Comparison of ENCODE assay signal across 29 cellular contexts in genomic region chr4:153798901-153799707, GRCh38. TPM values are rescaled to one million over a fixed set of nuclear protein-coding genes. Genes with fewer than 3 reads are reported as not detected.
DNase-seq lines count a peak whose midpoint lies in the region; ATAC-seq, FAIRE-seq and TF ChIP-seq lines count a peak whose summit lies in the region.
"Had no signal": no experiment of that assay in that cellular context is flagged by ENCODE, and none has a peak within 500 bp of the region (broad histone marks: within the 10 kb centered on the region; RNA-seq: fewer than 3 reads in every experiment).

No MANE protein-coding gene starts in this region.

- H3K27me3 ChIP-seq in bronchial epithelial cell (ENCODE audit: control insufficient read depth, insufficient read depth, low read length) (no peaks in the 10 kb centered on the region), left lung (peaks cover under 1 to 53% of the 10 kb centered on the region in 2 donors), lower lobe of right lung (ENCODE audit: low read depth) (peaks cover 15% of the 10 kb centered on the region)

- TF ChIP-seq CTCF in bronchial epithelial cell (IDR thresholded peaks at IDR 0.05; ENCODE audit: insufficient read depth, low read length, severe bottlenecking) = no peak
- TF ChIP-seq CTCF in left lung (IDR thresholded peaks at IDR 0.05) = no peak
- TF ChIP-seq CTCF in lower lobe of right lung (IDR thresholded peaks at IDR 0.05) = no peak

- H3K27ac ChIP-seq in left lung (no peak overlapping the region), lower lobe of right lung (no peak overlapping the region)
- H3K27ac ChIP-seq: 22Rv1, C4-2B, SJSA1 had no signal

- H3K9me3 ChIP-seq in left lung = no peaks in the 10 kb centered on the region
- H3K9me3 ChIP-seq in lower lobe of right lung = no peaks in the 10 kb centered on the region
- H3K9me3 ChIP-seq: SJSA1 had no signal

- H3K36me3 ChIP-seq in bronchial epithelial cell (ENCODE audit: control insufficient read depth, insufficient read depth, low read length) (no peaks in the 10 kb centered on the region), left lung (no peaks in the 10 kb centered on the region), lower lobe of right lung (no peaks in the 10 kb centered on the region)
- H3K36me3 ChIP-seq: SJSA1 had no signal

- ATAC-seq in left lung = peak; percentile 54
- ATAC-seq in HG03457 (IDR thresholded peaks at IDR 0.05; ENCODE audit: unreplicated experiment) = no peak
- ATAC-seq in lower lobe of right lung = no peak
- ATAC-seq: CD8-positive, alpha-beta T cell; HCT116; HepG2 had no signal

- H3K4me3 ChIP-seq in bronchial epithelial cell (ENCODE audit: low read depth, low read length) = no peak overlapping the region
- no peak overlapping the region for H3K4me3 ChIP-seq in left lung
- no peak overlapping the region for H3K4me3 ChIP-seq in lower lobe of right lung
- H3K4me3 ChIP-seq: SJSA1 had no signal

- no peaks in the 10 kb centered on the region for H3K4me1 ChIP-seq in left lung
- no peaks in the 10 kb centered on the region for H3K4me1 ChIP-seq in lower lobe of right lung
- H3K4me1 ChIP-seq: SJSA1 had no signal

- peak; percentile 47 for DNase-seq in NCI-H82 (lab: John Stamatoyannopoulos, UW)
- no peak for DNase-seq in NCI-H82 treated with DMSO at 0.1 percent for 48 hours (lab: John Stamatoyannopoulos, UW; ENCODE audit: unreplicated experiment)
- DNase-seq in bronchial epithelial cell (ENCODE audit: low read depth) = no peak
- no peak for DNase-seq in left lung
- DNase-seq in nucleus accumbens (lab: John Stamatoyannopoulos, UW) = no peak
- DNase-seq in lower lobe of right lung = no peak
- DNase-seq: CD8-positive, alpha-beta T cell; DMS 273 treated with DMSO at 0.1 percent for 48 hours; DMS79; EL; GDM1; GOT3; Karpas-422; NCI-H1092 treated with DMSO at 0.1 percent for 48 hours; NCI-H1436 treated with DMSO at 0.1 percent for 48 hours; NCI-H187 treated with DMSO at 0.1 percent for 48 hours; NCI-H446; NCI-H524 treated with DMSO at 0.1 percent for 48 hours; NCI-H774; Right ventricle myocardium superior; RPMI8226 had no signal

- peak; percentile 28 for FAIRE-seq in bronchial epithelial cell (lab: Jason Lieb, UNC)
- FAIRE-seq: GM12891, HepG2 had no signal

- intact Hi-C loops in left lung (cut with DNase I) (no loop called here), lower lobe of right lung (cut with DNase I) (no loop called here)

RNA-seq across cellular contexts. Expression of gene SFRP2, which starts 10.2 kb away (rescaled TPM):
- total RNA-seq in bronchial epithelial cell (not detected in 2 replicates), left lung (10 to 100 TPM; 64.4 to 73.9 TPM), lower lobe of right lung (39.5 TPM)
- total RNA-seq: CD8-positive, alpha-beta T cell; HepG2; HT-29; Right ventricle myocardium superior; SJSA1 had no signal

RNA-seq across cellular contexts. Expression of gene RNF175, which starts 39.3 kb away (rescaled TPM):
- under 0.01 TPM in 1 of 2 replicates, not detected in the other for total RNA-seq in bronchial epithelial cell
- total RNA-seq in left lung = under 1 TPM in 1 of 2 donors, not detected in 1; 0.23 TPM
- 0.12 TPM for total RNA-seq in lower lobe of right lung
- total RNA-seq: HepG2, HT-29, SJSA1 had no signal

Comparison
In these comparisons a context has a peak if more than half of its experiments do, and no peak if none do; other contexts are left out.
1. RNA of gene SFRP2, which starts 10.2 kb away (total RNA-seq): 64.4 to 73.9 TPM in left lung and 39.5 TPM in lower lobe of right lung (single experiment); not detected in bronchial epithelial cell; every median in the first group is over 10 times any median in the second.